Comparison of ENCODE assay signal across 8 cellular contexts in the genomic region with DNA sequence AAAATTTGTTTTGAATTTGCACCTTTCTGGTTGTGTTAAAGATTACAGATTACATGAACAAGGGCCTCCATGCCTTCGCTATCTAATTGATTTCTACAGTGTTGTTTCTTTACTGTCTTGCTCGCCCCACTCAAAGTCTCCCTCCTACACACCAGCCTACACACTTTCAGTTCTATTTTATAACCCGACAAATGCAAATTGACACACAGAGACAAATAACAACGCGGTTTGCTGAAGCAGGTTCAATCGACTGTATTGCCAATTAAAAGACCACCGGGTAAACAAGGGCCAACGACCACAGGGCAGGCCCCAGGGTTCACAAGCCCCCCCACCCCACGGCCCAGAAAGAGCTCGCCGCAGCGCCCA. TPM values are rescaled to one million over a fixed set of nuclear protein-coding genes. Genes with fewer than 3 reads are reported as not detected.
DNase-seq lines count a peak whose midpoint lies in the region; ATAC-seq and TF ChIP-seq lines count a peak whose summit lies in the region.

No MANE protein-coding gene starts in this region.

- H3K4me3 Mint-ChIP-seq in CD8-positive, alpha-beta memory T cell, result peak overlapping the region; percentile 90 to 97 (median 92)
- H3K4me3 Mint-ChIP-seq in activated naive CD8-positive, alpha-beta T cell treated with anti-CD3 and anti-CD28 coated beads for 36 hours, result peak overlapping the region; percentile 95

- TF ChIP-seq CTCF in tibial artery (IDR thresholded peaks at IDR 0.05), result no peak

- peak overlapping the region; percentile 96 for H3K4me3 ChIP-seq in CD8-positive, alpha-beta memory T cell (ENCODE audit: low read length)
- H3K4me3 ChIP-seq in tibial artery, result peak overlapping the region; percentile 86 to 90

- intact Hi-C loops in tibial artery (cut with DNase I; ENCODE audit: low total_unique reads), result loop anchor here (5.0 to 10.0 kb wide), 2 partner anchors 60 to 317 kb away; partner anchors contain the start of genes CIAO1 and TMEM127

- H3K36me3 Mint-ChIP-seq in CD8-positive, alpha-beta memory T cell, result peaks cover 0 to 19% (median 0%) of the 10 kb centered on the region in 3 donors
- H3K36me3 Mint-ChIP-seq in activated naive CD8-positive, alpha-beta T cell treated with anti-CD3 and anti-CD28 coated beads for 36 hours, result peaks cover 36% of the 10 kb centered on the region

- POLR2A ChIA-PET in CD8-positive, alpha-beta memory T cell (lab: Charles Lee), result interaction anchor here (0.5 to 2.2 kb wide), 10 partner anchors 34 to 558 kb away, joined by 3 to 15 read pairs (median 4); partner anchors contain the start of genes ARID5A and ASTL

- peak overlapping the region; percentile 82 for H3K27ac ChIP-seq in CD8-positive, alpha-beta memory T cell (ENCODE audit: low read depth, low read length)
- H3K27ac ChIP-seq in tibial artery, result peak overlapping the region; percentile 92

- no peaks in the 10 kb centered on the region for H3K9me3 Mint-ChIP-seq in CD8-positive, alpha-beta memory T cell
- H3K9me3 Mint-ChIP-seq in activated naive CD8-positive, alpha-beta T cell treated with anti-CD3 and anti-CD28 coated beads for 36 hours, result no peaks in the 10 kb centered on the region

- no peak for DNase-seq in CD8-positive, alpha-beta memory T cell
- no peak for DNase-seq in activated naive CD8-positive, alpha-beta T cell treated with anti-CD3 and anti-CD28 coated beads for 36 hours
- DNase-seq in kidney glomerular epithelial cell (lab: John Stamatoyannopoulos, UW), result peak; percentile 50
- DNase-seq in tibial artery, result no peak
- DNase-seq in SKM-1 treated with dmso at 0.1 percent for 144 hours (lab: John Stamatoyannopoulos, UW; ENCODE audit: unreplicated experiment), result no peak
- DNase-seq in effector CD4-positive, alpha-beta T cell, result no peak
- DNase-seq in cerebellar nuclear complex (lab: John Stamatoyannopoulos, UW), result no peak

- H3K9me3 ChIP-seq in CD8-positive, alpha-beta memory T cell (ENCODE audit: low read length), result no peaks in the 10 kb centered on the region
- H3K9me3 ChIP-seq in tibial artery, result no peaks in the 10 kb centered on the region

- H3K4me1 Mint-ChIP-seq in CD8-positive, alpha-beta memory T cell, result peaks cover 57 to 61% (median 60%) of the 10 kb centered on the region in 3 donors
- H3K4me1 Mint-ChIP-seq in activated naive CD8-positive, alpha-beta T cell treated with anti-CD3 and anti-CD28 coated beads for 36 hours, result peaks cover 53% of the 10 kb centered on the region

- no peaks in the 10 kb centered on the region for H3K27me3 Mint-ChIP-seq in CD8-positive, alpha-beta memory T cell
- no peaks in the 10 kb centered on the region for H3K27me3 Mint-ChIP-seq in activated naive CD8-positive, alpha-beta T cell treated with anti-CD3 and anti-CD28 coated beads for 36 hours

- H3K27ac Mint-ChIP-seq in CD8-positive, alpha-beta memory T cell, result peak overlapping the region; percentile 87 to 97 (median 93)
- H3K27ac Mint-ChIP-seq in activated naive CD8-positive, alpha-beta T cell treated with anti-CD3 and anti-CD28 coated beads for 36 hours, result peak overlapping the region; percentile 88

- peaks cover 60% of the 10 kb centered on the region for H3K4me1 ChIP-seq in CD8-positive, alpha-beta memory T cell (ENCODE audit: insufficient read depth, low read length)
- H3K4me1 ChIP-seq in tibial artery, result peaks cover 0 to 59% (median 44%) of the 10 kb centered on the region in 4 donors

- CTCF ChIA-PET in CD8-positive, alpha-beta memory T cell (lab: Charles Lee), result interaction anchor here (1.2 to 2.0 kb wide), 7 partner anchors 32 to 215 kb away, joined by 3 to 6 read pairs (median 5); partner anchors contain the start of gene CIAO1

- H3K36me3 ChIP-seq in CD8-positive, alpha-beta memory T cell (ENCODE audit: insufficient read depth, low read length), result peaks cover 3% of the 10 kb centered on the region
- H3K36me3 ChIP-seq in tibial artery, result no peaks in the 10 kb centered on the region

- ATAC-seq in HG02840 (IDR thresholded peaks at IDR 0.05; ENCODE audit: low FRiP score, unreplicated experiment), result peak; percentile 2

- no peaks in the 10 kb centered on the region for H3K27me3 ChIP-seq in CD8-positive, alpha-beta memory T cell (ENCODE audit: insufficient read depth, low read length, poor library complexity, severe bottlenecking)
- H3K27me3 ChIP-seq in tibial artery, result no peaks in the 10 kb centered on the region

RNA-seq across cellular contexts. Expression of gene STARD7, which starts 0.9 kb away (rescaled TPM):
- total RNA-seq in CD8-positive, alpha-beta memory T cell, result 100 to 1,000 TPM; 255 to 256 TPM
- polyA plus RNA-seq in CD8-positive, alpha-beta memory T cell, result 147 TPM
- 100 to 1,000 TPM; 229 to 231 TPM for total RNA-seq in activated naive CD8-positive, alpha-beta T cell treated with anti-CD3 and anti-CD28 coated beads for 36 hours

RNA-seq across cellular contexts. Expression of gene TMEM127, which starts 58.0 kb away (rescaled TPM):
- 10 to 100 TPM; 29.8 to 33.4 TPM for total RNA-seq in CD8-positive, alpha-beta memory T cell
- polyA plus RNA-seq in CD8-positive, alpha-beta memory T cell, result 46.8 TPM
- total RNA-seq in activated naive CD8-positive, alpha-beta T cell treated with anti-CD3 and anti-CD28 coated beads for 36 hours, result 10 to 100 TPM; 17.4 to 21.2 TPM

RNA-seq across cellular contexts. Expression of gene CIAO1, which starts 58.3 kb away (rescaled TPM):
- 10 to 100 TPM; 73.8 to 77.9 TPM for total RNA-seq in CD8-positive, alpha-beta memory T cell
- polyA plus RNA-seq in CD8-positive, alpha-beta memory T cell, result 104 TPM
- total RNA-seq in activated naive CD8-positive, alpha-beta T cell treated with anti-CD3 and anti-CD28 coated beads for 36 hours, result 10 to 100 TPM; 69.7 to 73.9 TPM
